ENCODE assay signal across 9 cellular contexts in the genomic region with DNA sequence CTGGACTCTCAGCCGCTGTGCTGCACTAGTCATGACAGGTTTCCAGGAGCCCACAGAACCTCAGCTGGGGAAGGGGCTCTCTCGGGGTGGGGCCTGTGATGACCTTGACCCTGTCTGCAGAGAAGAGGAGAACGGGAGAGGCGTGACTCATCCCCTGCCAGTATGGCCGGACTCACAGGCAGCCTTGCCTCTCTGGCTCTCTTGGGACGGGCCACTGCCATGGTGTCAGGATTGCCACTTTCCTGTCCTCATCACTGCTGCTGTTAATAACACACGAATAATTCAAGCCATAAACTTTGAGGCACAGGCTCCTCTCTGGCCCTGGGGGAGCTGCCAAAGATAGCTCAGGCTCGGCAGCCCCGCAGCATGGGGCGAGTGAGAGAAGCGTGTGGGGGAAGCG.
"Had no signal": no experiment of that assay in that cellular context is flagged by ENCODE, and none has a peak within 500 bp of the region (broad histone marks: within the 10 kb centered on the region; RNA-seq: fewer than 3 reads in every experiment).

No MANE protein-coding gene starts in this region.

- H3K4me1 Mint-ChIP-seq: IgD-negative memory B cell had no signal

- H3K9ac ChIP-seq: KMS-11 had no signal

- H3K36me3 Mint-ChIP-seq: IgD-negative memory B cell had no signal

- H3K27ac Mint-ChIP-seq: GM23338, IgD-negative memory B cell had no signal

- H3K9me3 ChIP-seq: HAP-1 had no signal

- FAIRE-seq: HepG2 had no signal

- H3K36me3 ChIP-seq: HAP-1 had no signal

- H3K4me1 ChIP-seq: HAP-1 had no signal

- H3K27ac ChIP-seq: HL-60, KMS-11 had no signal

- H2AFZ ChIP-seq: GM23338 had no signal

- H3K9me3 Mint-ChIP-seq: GM23338 had no signal

- DNase-seq: H7, KBM-7 had no signal

- H3K4me3 ChIP-seq: GM23338, HAP-1 had no signal

- ATAC-seq: GM23338, HCT116, HepG2 had no signal

- H3K4me3 Mint-ChIP-seq: GM23338, IgD-negative memory B cell had no signal

- H3K4me2 ChIP-seq: GM23338, KMS-11 had no signal
